Comparison of ENCODE assay signal across 15 cellular contexts in the genomic region with DNA sequence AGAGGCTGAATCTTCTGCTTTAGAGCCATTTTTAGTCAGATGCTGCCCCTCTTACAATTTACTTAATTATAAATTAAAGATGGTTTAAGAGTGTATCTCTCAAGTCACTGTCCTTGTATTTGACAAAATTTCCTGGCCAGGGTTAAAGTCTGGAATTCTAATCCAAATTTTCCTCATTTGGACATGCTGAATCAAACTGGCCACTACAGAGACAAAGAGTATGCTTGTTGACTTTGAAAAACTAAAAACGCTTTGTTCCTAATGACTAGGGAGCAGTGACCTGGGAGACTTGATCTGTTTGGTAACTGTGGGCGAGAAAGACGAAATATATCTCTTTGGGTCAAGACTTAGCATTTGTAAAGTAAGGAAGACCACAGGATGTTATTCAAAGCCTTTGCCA.
DNase-seq lines count a peak whose midpoint lies in the region; ATAC-seq and TF ChIP-seq lines count a peak whose summit lies in the region.
"Had no signal": no experiment of that assay in that cellular context is flagged by ENCODE, and none has a peak within 500 bp of the region (broad histone marks: within the 10 kb centered on the region; RNA-seq: fewer than 3 reads in every experiment).

No MANE protein-coding gene starts in this region.

- H3K27ac ChIP-seq in cingulate gyrus (ENCODE audit: low read depth, low read length), result peak overlapping the region; percentile 78
- peak overlapping the region; percentile 82 for H3K27ac ChIP-seq in temporal lobe (ENCODE audit: low read depth, low read length)
- H3K27ac ChIP-seq: A549, C4-2B had no signal

- peak overlapping the region; percentile 65 for H3K27ac Mint-ChIP-seq in neural crest cell (ENCODE audit: unreplicated experiment)
- H3K27ac Mint-ChIP-seq: CD4-positive, alpha-beta memory T cell had no signal

- peak; percentile 79 for DNase-seq in globus pallidus (ENCODE audit: low spot score)
- no peak for DNase-seq in neural crest cell (ENCODE audit: low read depth, low spot score)
- DNase-seq in SHP77 treated with DMSO at 0.1 percent for 48 hours (lab: John Stamatoyannopoulos, UW), result no peak
- no peak for DNase-seq in mesenteric fat pad (ENCODE audit: low spot score)
- DNase-seq: BE2C; CD4-positive, alpha-beta memory T cell; COR-L47; DND-41; GDM1 had no signal

- H3K4me3 Mint-ChIP-seq in neural crest cell, result peak overlapping the region; percentile 4
- H3K4me3 Mint-ChIP-seq: CD4-positive, alpha-beta memory T cell had no signal

- peaks cover 64% of the 10 kb centered on the region for H3K4me1 Mint-ChIP-seq in neural crest cell
- H3K4me1 Mint-ChIP-seq: CD4-positive, alpha-beta memory T cell had no signal

- ATAC-seq in GM21576 (IDR thresholded peaks at IDR 0.05; ENCODE audit: unreplicated experiment), result no peak
- ATAC-seq: A549, HepG2 had no signal

- H3K9me3 Mint-ChIP-seq in neural crest cell, result no peaks in the 10 kb centered on the region

- H3K27me3 Mint-ChIP-seq in neural crest cell (ENCODE audit: low read depth), result no peaks in the 10 kb centered on the region

- TF ChIP-seq CTCF in neural crest cell (conservative IDR thresholded peaks at IDR 0.05), result no peak

- no peaks in the 10 kb centered on the region for H3K36me3 Mint-ChIP-seq in neural crest cell (ENCODE audit: low read depth)
- H3K36me3 Mint-ChIP-seq: CD4-positive, alpha-beta memory T cell had no signal
